ENCODE assay signal across 20 cellular contexts in the genomic region with DNA sequence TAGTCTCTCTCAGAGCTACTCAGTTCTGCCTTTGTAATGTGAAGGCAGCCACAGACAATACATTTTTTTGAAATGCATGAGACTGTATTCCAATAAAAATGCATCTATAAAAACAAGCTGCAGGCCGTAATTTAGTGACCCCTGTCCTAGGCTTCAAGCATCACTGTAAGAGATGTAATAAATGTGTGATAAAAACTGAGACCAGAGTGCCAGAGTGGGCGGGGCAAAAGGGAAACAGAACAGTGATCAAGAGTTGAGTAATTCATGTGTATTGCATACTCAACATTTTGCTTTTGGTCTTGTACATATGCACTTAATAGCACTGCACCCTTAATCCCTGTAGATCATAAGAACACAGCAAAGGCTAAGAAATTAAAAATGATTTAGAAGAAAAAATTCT.
A peak's percentile ranks its signal among the peaks of the same experiment; 100 is the strongest.
DNase-seq lines count a peak whose midpoint lies in the region; ATAC-seq and TF ChIP-seq lines count a peak whose summit lies in the region.
"Had no signal": no experiment of that assay in that cellular context is flagged by ENCODE, and none has a peak within 500 bp of the region (broad histone marks: within the 10 kb centered on the region; RNA-seq: fewer than 3 reads in every experiment).

No MANE protein-coding gene starts in this region.

- H3K4me3 ChIP-seq in transverse colon: no peak overlapping the region
- H3K4me3 ChIP-seq: K562, SK-N-MC had no signal

- no peaks in the 10 kb centered on the region for H3K36me3 Mint-ChIP-seq in activated T-cell treated with anti-CD3 and anti-CD28 coated beads, Interleukin-2, amount 50 U/mL, for 4 hours (ENCODE audit: insufficient read depth)
- H3K36me3 Mint-ChIP-seq: CD8-positive, alpha-beta T cell had no signal

- H3K4me1 ChIP-seq in transverse colon: peaks cover 0 to 9% (median 0%) of the 10 kb centered on the region in 4 donors

- no peaks in the 10 kb centered on the region for H3K36me3 ChIP-seq in transverse colon

- WGBS in transverse colon (ENCODE audit: low coverage in 1 of 2), 2 donors: 19 to 34% methylated on average over 2 of the region's 2 CpGs

- H3K4me1 Mint-ChIP-seq in activated T-cell treated with anti-CD3 and anti-CD28 coated beads, Interleukin-2, amount 50 U/mL, for 4 hours (ENCODE audit: low read depth): no peaks in the 10 kb centered on the region
- H3K4me1 Mint-ChIP-seq: B cell had no signal

- H3K27me3 Mint-ChIP-seq in activated T-cell treated with anti-CD3 and anti-CD28 coated beads, Interleukin-2, amount 50 U/mL, for 4 hours (ENCODE audit: low read depth): no peaks in the 10 kb centered on the region
- H3K27me3 Mint-ChIP-seq: B cell had no signal

- H3K9me3 Mint-ChIP-seq in activated T-cell treated with anti-CD3 and anti-CD28 coated beads, Interleukin-2, amount 50 U/mL, for 4 hours: peaks cover 7% of the 10 kb centered on the region
- H3K9me3 Mint-ChIP-seq: H9 had no signal

- TF ChIP-seq EP300 in transverse colon (IDR thresholded peaks at IDR 0.05; ENCODE audit: low read depth): no peak

- H3K4me3 Mint-ChIP-seq in activated T-cell treated with anti-CD3 and anti-CD28 coated beads, Interleukin-2, amount 50 U/mL, for 4 hours: no peak overlapping the region
- H3K4me3 Mint-ChIP-seq: B cell; CD8-positive, alpha-beta T cell; H9 had no signal

- intact Hi-C loops in transverse colon (cut with DNase I; ENCODE audit: low total_unique reads): no loop called here

- no peaks in the 10 kb centered on the region for H3K27me3 ChIP-seq in transverse colon

- no peak for TF ChIP-seq CTCF in VCaP (conservative IDR thresholded peaks at IDR 0.05)
- no peak for TF ChIP-seq CTCF in transverse colon (IDR thresholded peaks at IDR 0.05)

- in situ Hi-C loops in transverse colon (cut with MboI; ENCODE audit: low pct_ligation_motif_present in 1 of 4, low pct_unique_long_range_greater_than_20kb in 1 of 4, low sequenced_read_pairs in 3 of 4): no loop called here

- no peak for ATAC-seq in GM18909 (IDR thresholded peaks at IDR 0.05; ENCODE audit: poor library complexity, unreplicated experiment)
- ATAC-seq in activated T-cell treated with anti-CD3 and anti-CD28 coated beads, Interleukin-2, amount 50 U/mL, for 4 hours: no peak
- ATAC-seq: CD8-positive, alpha-beta T cell; K562; Right ventricle myocardium inferior had no signal

- H3K27ac ChIP-seq in VCaP: peak overlapping the region; percentile 43
- no peak overlapping the region for H3K27ac ChIP-seq in transverse colon
- H3K27ac ChIP-seq: SK-N-MC had no signal

- no peaks in the 10 kb centered on the region for H3K9me3 ChIP-seq in transverse colon

- DNase-seq in HCEC 1CT (peak; percentile 43), iris pigment epithelial cell (ENCODE audit: low read depth) (peak; percentile 1), transverse colon (peak; percentile 69), putamen (ENCODE audit: low spot score) (no peak), mucosa of gallbladder (ENCODE audit: low spot score) (no peak)
- DNase-seq in activated T-cell treated with anti-CD3 and anti-CD28 coated beads, Interleukin-2, amount 50 U/mL, for 4 hours: no peak
- DNase-seq: CD8-positive, alpha-beta T cell; DMS79; GF-D8; H9; NCI-H1417 treated with DMSO at 0.1 percent for 48 hours; NCI-H2029; NCI-H2171 treated with DMSO at 0.1 percent for 48 hours; NCI-H510A had no signal

- no peak for TF ChIP-seq POLR2A in transverse colon (IDR thresholded peaks at IDR 0.05)

Comparison
In these comparisons a context has a peak if more than half of its experiments do, and no peak if none do; other contexts are left out.
1. DNase-seq: peak in HCEC 1CT (single experiment), iris pigment epithelial cell (single experiment) and transverse colon (single experiment); none in putamen (single experiment), mucosa of gallbladder (single experiment) and activated T-cell treated with anti-CD3 and anti-CD28 coated beads, Interleukin-2, amount 50 U/mL, for 4 hours (single experiment).